In genomic region chr9:22512495-22512894, GRCh38 we compare ENCODE assay signal across 20 cellular contexts.
DNase-seq lines count a peak whose midpoint lies in the region; ATAC-seq and TF ChIP-seq lines count a peak whose summit lies in the region.
"Had no signal": no experiment of that assay in that cellular context is flagged by ENCODE, and none has a peak within 500 bp of the region (broad histone marks: within the 10 kb centered on the region; RNA-seq: fewer than 3 reads in every experiment).

No MANE protein-coding gene starts in this region.

- no peak overlapping the region for H3K4me3 Mint-ChIP-seq in glutamatergic neuron (ENCODE audit: unreplicated experiment)
- H3K4me3 Mint-ChIP-seq: activated CD4-positive, alpha-beta T cell treated with anti-CD3 and anti-CD28 coated beads for 36 hours; brain; HFFc6 had no signal

- no peak overlapping the region for H3K4me3 ChIP-seq in dorsolateral prefrontal cortex
- H3K4me3 ChIP-seq: esophagus squamous epithelium, right lobe of liver, SJSA1, thoracic aorta had no signal

- ATAC-seq in GM18907 (IDR thresholded peaks at IDR 0.05; ENCODE audit: unreplicated experiment) (peak; percentile 85), HG02678 (IDR thresholded peaks at IDR 0.05; ENCODE audit: unreplicated experiment) (peak; percentile 70), esophagus mucosa (no peak)
- ATAC-seq: activated CD4-positive, alpha-beta T cell treated with anti-CD3 and anti-CD28 coated beads for 36 hours; activated naive CD4-positive, alpha-beta T cell treated with anti-CD3 and anti-CD28 coated beads, Interleukin-2, amount 50 U/mL, for 72 hours; right lobe of liver had no signal

- no peak overlapping the region for H3K27ac ChIP-seq in dorsolateral prefrontal cortex
- H3K27ac ChIP-seq: esophagus squamous epithelium, right lobe of liver, SJSA1, thoracic aorta had no signal

- H3K9me3 Mint-ChIP-seq in glutamatergic neuron (ENCODE audit: unreplicated experiment), result peaks cover 7% of the 10 kb centered on the region
- H3K9me3 Mint-ChIP-seq: HFFc6 had no signal

- H3K36me3 Mint-ChIP-seq in glutamatergic neuron (ENCODE audit: unreplicated experiment), result peaks cover 9% of the 10 kb centered on the region
- H3K36me3 Mint-ChIP-seq: brain had no signal

- intact Hi-C loops in dorsolateral prefrontal cortex (cut with DNase I), result no loop called here

- peaks cover 2% of the 10 kb centered on the region for H3K27me3 Mint-ChIP-seq in glutamatergic neuron (ENCODE audit: unreplicated experiment)
- H3K27me3 Mint-ChIP-seq: activated CD4-positive, alpha-beta T cell treated with anti-CD3 and anti-CD28 coated beads for 36 hours had no signal

- peaks cover 0 to 4% (median 0%) of the 10 kb centered on the region in 45 donors for H3K27me3 ChIP-seq in dorsolateral prefrontal cortex
- H3K27me3 ChIP-seq: esophagus squamous epithelium, right lobe of liver, SJSA1 had no signal

- H3K27ac Mint-ChIP-seq in glutamatergic neuron (ENCODE audit: unreplicated experiment), result peak overlapping the region; percentile 48
- H3K27ac Mint-ChIP-seq: activated CD4-positive, alpha-beta T cell treated with anti-CD3 and anti-CD28 coated beads for 36 hours; activated naive CD4-positive, alpha-beta T cell treated with anti-CD3 and anti-CD28 coated beads, Interleukin-2, amount 50 U/mL, for 72 hours; brain; HFFc6 had no signal

- TF ChIP-seq CTCF in glutamatergic neuron (IDR thresholded peaks at IDR 0.05; ENCODE audit: partially characterized antibody, unreplicated experiment), result no peak
- TF ChIP-seq CTCF in dorsolateral prefrontal cortex (IDR thresholded peaks at IDR 0.05 in 54 of 56, conservative IDR thresholded peaks at IDR 0.05 in 2 of 56; ENCODE audit: low read depth in 1 of 56, partially characterized antibody in 56 of 56), result no peak

- H3K4me1 Mint-ChIP-seq in glutamatergic neuron (ENCODE audit: low read depth, unreplicated experiment), result peaks cover 19% of the 10 kb centered on the region
- H3K4me1 Mint-ChIP-seq: activated CD4-positive, alpha-beta T cell treated with anti-CD3 and anti-CD28 coated beads for 36 hours; brain had no signal

- DNase-seq in NAMALWA (ENCODE audit: low spot score) (peak; percentile 34), glutamatergic neuron (no peak), HK-2 (ENCODE audit: unreplicated experiment) (no peak), dorsolateral prefrontal cortex (no peak)
- DNase-seq in stimulated activated CD4-positive, alpha-beta T cell treated with anti-CD3 and anti-CD28 coated beads, Interleukin-1b, Interleukin-23, amount 100 ng/mL, for 48 hours, result no peak
- DNase-seq: activated CD4-positive, alpha-beta T cell treated with anti-CD3 and anti-CD28 coated beads for 36 hours; esophagus squamous epithelium; HFFc6; midbrain; NCI-H2171 treated with DMSO at 0.1 percent for 48 hours; right lobe of liver; stimulated activated CD4-positive, alpha-beta T cell treated with anti-CD3 and anti-CD28 coated beads, Interleukin-2, amount 100 ng/mL, for 24 hours; T-helper 9 cell had no signal
